ENCODE assay signal across 15 cellular contexts in genomic region chr9:83491413-83491812, GRCh38. TPM values are rescaled to one million over a fixed set of nuclear protein-coding genes. Genes with fewer than 3 reads are reported as not detected.
DNase-seq lines count a peak whose midpoint lies in the region; FAIRE-seq and TF ChIP-seq lines count a peak whose summit lies in the region.
"Had no signal": no experiment of that assay in that cellular context is flagged by ENCODE, and none has a peak within 500 bp of the region (broad histone marks: within the 10 kb centered on the region; RNA-seq: fewer than 3 reads in every experiment).

No MANE protein-coding gene starts in this region.

- no peak overlapping the region for H2BK120ac ChIP-seq in H1 (replicated peaks; ENCODE audit: low read depth, low read length)

- H3K9ac ChIP-seq in H1 (replicated peaks in 1 of 4; ENCODE audit: extremely low read depth in 1 of 4, low read depth in 3 of 4, low read length in 3 of 4) (no peak overlapping the region), parathyroid adenoma (no peak overlapping the region)

- no peak for FAIRE-seq in H1 (lab: Jason Lieb, UNC)
- FAIRE-seq: GM12878, GM18507, H54 had no signal

- no peak overlapping the region for H2BK20ac ChIP-seq in H1 (ENCODE audit: low read length)

- no peak overlapping the region for H3K4me2 ChIP-seq in H1 (ENCODE audit: insufficient read depth in 1 of 2, low read depth in 2 of 2, low read length in 2 of 2)
- no peak overlapping the region for H3K4me2 ChIP-seq in parathyroid adenoma (ENCODE audit: low read length)

- no peak for TF ChIP-seq RAD21 in H1 (IDR thresholded peaks at IDR 0.05 in 1 of 2, conservative IDR thresholded peaks at IDR 0.05 in 1 of 2; ENCODE audit: low read depth in 2 of 2, low read length in 2 of 2)

- no peaks in the 10 kb centered on the region for H4K20me1 ChIP-seq in H1 (replicated peaks in 1 of 2; ENCODE audit: control insufficient read depth in 1 of 2, insufficient read depth in 2 of 2, low read length in 2 of 2)

- no peak overlapping the region for H2AK5ac ChIP-seq in H1 (ENCODE audit: low read depth, low read length)

- H3K4me1 ChIP-seq in H1 (replicated peaks in 1 of 4; ENCODE audit: control insufficient read depth in 3 of 4, insufficient read depth in 4 of 4, low read length in 3 of 4) (no peaks in the 10 kb centered on the region), parathyroid adenoma (peaks cover 11% of the 10 kb centered on the region)

- no peaks in the 10 kb centered on the region for H3K79me1 ChIP-seq in H1 (ENCODE audit: low read depth, low read length)

- no peak overlapping the region for H3K14ac ChIP-seq in H1 (ENCODE audit: insufficient read length)

- no peak overlapping the region for H2BK15ac ChIP-seq in H1 (ENCODE audit: low read length)

- CTCF ChIA-PET in H1 (lab: Charles Lee; ENCODE audit: partially characterized antibody): interaction anchor here (0.6 kb wide), 1 partner anchor 815 kb away, joined by 3 read pairs; no protein-coding TSS in a partner anchor

- no peaks in the 10 kb centered on the region for H3K27me3 ChIP-seq in H1 (replicated peaks in 1 of 4; ENCODE audit: control insufficient read depth in 3 of 4, extremely low read depth in 1 of 4, insufficient read depth in 3 of 4, low read length in 3 of 4)
- H3K27me3 ChIP-seq in parathyroid adenoma (ENCODE audit: control insufficient read depth, insufficient read depth, low read length): no peaks in the 10 kb centered on the region

- no peaks in the 10 kb centered on the region; the same call in 1 of the 2 replicates for H3K23me2 ChIP-seq in H1 (ENCODE audit: low read depth, low read length)

- DNase-seq in DMS53 (lab: John Stamatoyannopoulos, UW): peak; percentile 1
- DNase-seq in DMS53 treated with DMSO at 0.1 percent for 48 hours (lab: John Stamatoyannopoulos, UW; ENCODE audit: unreplicated experiment): no peak
- DNase-seq in EH (ENCODE audit: low read depth): peak; percentile 6
- no peak for DNase-seq in H1 (ENCODE audit: low read depth in 1 of 2, low spot score in 2 of 2)
- no peak for DNase-seq in foreskin melanocyte
- no peak for DNase-seq in A172 (ENCODE audit: low spot score)
- DNase-seq in ureter (ENCODE audit: low spot score): no peak
- DNase-seq: C1 segment of cervical spinal cord; CD4-positive, alpha-beta T cell had no signal

- no peak overlapping the region for H2BK5ac ChIP-seq in H1 (ENCODE audit: low read depth, low read length)

- TF ChIP-seq CTCF in H1 (IDR thresholded peaks at IDR 0.05; ENCODE audit: control extremely low read depth in 1 of 3, insufficient read depth in 1 of 3, low read depth in 1 of 3, low read length in 3 of 3): no peak
- TF ChIP-seq CTCF in parathyroid adenoma (IDR thresholded peaks at IDR 0.05): no peak

- H3K23ac ChIP-seq in H1 (ENCODE audit: insufficient read length): no peak overlapping the region

- WGBS in H1 (ENCODE audit: extremely low coverage in 1 of 2, insufficient coverage in 1 of 2, insufficient read length in 1 of 2, insufficient replicate concordance in 2 of 2, low coverage in 1 of 2, low lambda C conversion rate in 2 of 2, missing lambda C conversion rate in 1 of 2), 2 experiments: 85% methylated on average over 3 of the region's 3 CpGs; no CpG with 5 or more reads in 1 of the 2 experiments

- TF ChIP-seq EP300 in H1 (IDR thresholded peaks at IDR 0.05; ENCODE audit: borderline replicate concordance in 1 of 2, low read depth in 2 of 2, low read length in 2 of 2): no peak

- no peak overlapping the region for H3K18ac ChIP-seq in H1 (ENCODE audit: extremely low read depth, low read length)

- no peak overlapping the region for H2BK12ac ChIP-seq in H1 (ENCODE audit: low read depth, low read length)

- no peak overlapping the region for H3K4ac ChIP-seq in H1 (replicated peaks; ENCODE audit: insufficient read length, low read depth, low read length)

- H4K5ac ChIP-seq in H1 (ENCODE audit: insufficient read length, low read depth, low read length): no peak overlapping the region

- TF ChIP-seq POLR2A in H1 (IDR thresholded peaks at IDR 0.05; ENCODE audit: control extremely low read depth in 1 of 2, low read depth in 2 of 2, low read length in 2 of 2): no peak

- H3K79me2 ChIP-seq in H1 (ENCODE audit: control insufficient read depth in 1 of 2, insufficient read depth in 2 of 2, low read length in 2 of 2): no peaks in the 10 kb centered on the region
- H3K79me2 ChIP-seq in parathyroid adenoma: peaks cover 20% of the 10 kb centered on the region

- no peaks in the 10 kb centered on the region for H3K36me3 ChIP-seq in H1 (ENCODE audit: control insufficient read depth in 2 of 4, insufficient read depth in 4 of 4, low read length in 3 of 4)
- no peaks in the 10 kb centered on the region for H3K36me3 ChIP-seq in parathyroid adenoma (ENCODE audit: control insufficient read depth, insufficient read depth, low read length)

- H4K91ac ChIP-seq in H1 (replicated peaks; ENCODE audit: insufficient read length, low read length): no peak overlapping the region

- H3K56ac ChIP-seq in H1 (replicated peaks; ENCODE audit: insufficient read length, low read depth, low read length): no peak overlapping the region

- H3K27ac ChIP-seq in H1 (ENCODE audit: low read depth, low read length) (no peak overlapping the region), parathyroid adenoma (peak overlapping the region; percentile 60)
- H3K27ac ChIP-seq: 22Rv1 had no signal

- H2AFZ ChIP-seq in H1 (ENCODE audit: low read length): no peak overlapping the region
- no peak overlapping the region for H2AFZ ChIP-seq in parathyroid adenoma

- H3K9me3 ChIP-seq in H1 (ENCODE audit: insufficient read depth in 2 of 2, low read depth in 1 of 2, low read length in 1 of 2): no peaks in the 10 kb centered on the region
- H3K9me3 ChIP-seq in parathyroid adenoma (ENCODE audit: control insufficient read depth, low read length): no peaks in the 10 kb centered on the region

- H4K8ac ChIP-seq in H1 (ENCODE audit: extremely low read depth, insufficient read depth, low read length): 0 out of 2 replicates have a peak overlapping the region, but pooled peaks have one; percentile 35

- H3K4me3 ChIP-seq in H1 (ENCODE audit: extremely low read depth in 1 of 4, insufficient read depth in 2 of 4, low read depth in 3 of 4, low read length in 4 of 4) (no peak overlapping the region), parathyroid adenoma (ENCODE audit: low read depth, low read length) (no peak overlapping the region)
- H3K4me3 ChIP-seq: GM12878 had no signal

- POLR2A ChIA-PET in H1 (lab: Charles Lee; ENCODE audit: partially characterized antibody): no interaction called here

TF ChIP-seq in H1, 55 proteins besides CTCF, POLR2A, EP300 and RAD21 (continues in another document):
- TF ChIP-seq EZH2 (IDR thresholded peaks at IDR 0.05; ENCODE audit: low read depth, low read length, severe bottlenecking): no peak
- TF ChIP-seq KDM5A (IDR thresholded peaks at IDR 0.05; ENCODE audit: low read length): no peak

RNA-seq across cellular contexts. Expression of gene FRMD3, which starts 46.8 kb away (rescaled TPM):
- 1.3 and 1.4 TPM in 2 replicates for total RNA-seq in H1 (2021; fragmentation: NEBNext Ultra II Directional; extraction: Animal tissue kit (Norgen Biotek cat#: 25700))
- 0.15 and 0.25 TPM in 2 replicates for polyA plus RNA-seq in H1 (2011; rRNA removed)
- polyA plus RNA-seq in H1 (2011; cell fraction: cytosol; rRNA removed): 0.48 TPM
- 0.21 TPM for polyA plus RNA-seq in H1 (2011; cell fraction: nucleus; rRNA removed)
- 0.31 to 0.93 TPM (median 0.53 TPM) in 4 replicates for polyA plus RNA-seq in H1 (2012, experiment 1 of 2)
- polyA plus RNA-seq in H1 (2012, experiment 2 of 2): 0.16 TPM
- polyA plus RNA-seq in H1 (2013, experiment 1 of 2): 0.32 TPM
- 0.24 TPM for polyA plus RNA-seq in H1 (2013, experiment 2 of 2)
- 0.69 and 0.71 TPM in 2 replicates for polyA minus RNA-seq in H1 (2011; rRNA and poly(A)+ RNA removed)
- 1.8 TPM for polyA minus RNA-seq in H1 (2011; cell fraction: cytosol; rRNA and poly(A)+ RNA removed)
- 2.0 TPM for polyA minus RNA-seq in H1 (2011; cell fraction: nucleus; rRNA and poly(A)+ RNA removed)
- total RNA-seq in A172 (2014; rRNA removed; shearing (Covaris generic)): 0.96 and 6.2 TPM in 2 replicates
- 16.8 TPM for total RNA-seq in ureter
- total RNA-seq: G401 had no signal

Comparison
In these comparisons a context has a peak if more than half of its experiments do, and no peak if none do; other contexts are left out.
1. DNase-seq: peak in DMS53 (single experiment) and EH (single experiment); none in DMS53 treated with DMSO at 0.1 percent for 48 hours (single experiment), H1 (0 of 2), foreskin melanocyte (single experiment), A172 (single experiment) and ureter (single experiment).